In the genomic region with DNA sequence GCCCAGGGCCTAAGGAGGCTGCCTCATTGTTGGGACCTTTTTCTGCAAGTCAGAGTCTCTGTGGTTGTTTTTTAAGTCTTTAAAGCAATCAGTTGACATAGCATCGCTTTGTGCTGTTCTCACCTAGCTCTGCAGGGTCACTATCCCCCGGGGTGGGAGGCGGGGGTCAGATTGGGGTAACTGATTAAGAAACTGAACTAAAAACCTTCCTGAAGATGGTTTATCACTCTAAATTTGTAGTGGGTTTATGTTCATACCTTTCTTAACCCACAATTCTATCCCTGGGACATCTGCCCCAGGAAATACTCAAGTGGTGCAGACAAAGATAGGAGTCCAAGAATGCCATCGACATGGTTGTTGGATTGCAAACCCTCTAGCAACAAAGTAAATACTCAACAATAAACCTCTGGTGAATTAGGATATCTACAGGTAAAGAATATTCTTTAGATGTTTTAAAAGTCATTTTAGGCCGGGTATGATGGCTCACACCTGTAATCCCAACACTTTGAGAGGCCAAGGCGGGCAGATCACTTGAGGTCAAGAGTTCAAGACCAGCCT, we compare ENCODE assay signal across 14 cellular contexts.
"Had no signal": no experiment of that assay in that cellular context is flagged by ENCODE, and none has a peak within 500 bp of the region (broad histone marks: within the 10 kb centered on the region; RNA-seq: fewer than 3 reads in every experiment).

No MANE protein-coding gene starts in this region.

- H3K36me3 ChIP-seq: breast epithelium, neutrophil had no signal

- H3K9me3 ChIP-seq: breast epithelium, neutrophil had no signal

- H3K9me3 Mint-ChIP-seq: activated CD8-positive, alpha-beta T cell treated with anti-CD3 and anti-CD28 coated beads for 36 hours; activated naive CD8-positive, alpha-beta T cell treated with anti-CD3 and anti-CD28 coated beads for 36 hours; activated T-cell treated with anti-CD3 and anti-CD28 coated beads, Interleukin-2, amount 50 U/mL, for 72 hours had no signal

- H3K27ac Mint-ChIP-seq: activated CD8-positive, alpha-beta T cell treated with anti-CD3 and anti-CD28 coated beads for 36 hours; activated naive CD8-positive, alpha-beta T cell treated with anti-CD3 and anti-CD28 coated beads for 36 hours; activated T-cell treated with anti-CD3 and anti-CD28 coated beads, Interleukin-2, amount 50 U/mL, for 72 hours had no signal

- H3K27ac ChIP-seq: breast epithelium, neutrophil, WERI-Rb-1 had no signal

- H3K4me1 Mint-ChIP-seq: activated naive CD8-positive, alpha-beta T cell treated with anti-CD3 and anti-CD28 coated beads for 36 hours had no signal

- H3K4me3 ChIP-seq: breast epithelium had no signal

- H3K27me3 ChIP-seq: breast epithelium, neutrophil had no signal

- H3K27me3 Mint-ChIP-seq: activated CD8-positive, alpha-beta T cell treated with anti-CD3 and anti-CD28 coated beads for 36 hours; activated naive CD8-positive, alpha-beta T cell treated with anti-CD3 and anti-CD28 coated beads for 36 hours had no signal

- H3K4me3 Mint-ChIP-seq: activated CD8-positive, alpha-beta T cell treated with anti-CD3 and anti-CD28 coated beads for 36 hours; activated naive CD8-positive, alpha-beta T cell treated with anti-CD3 and anti-CD28 coated beads for 36 hours; activated T-cell treated with anti-CD3 and anti-CD28 coated beads, Interleukin-2, amount 50 U/mL, for 72 hours had no signal

- ATAC-seq: activated CD8-positive, alpha-beta T cell treated with anti-CD3 and anti-CD28 coated beads for 36 hours; activated T-cell treated with anti-CD3 and anti-CD28 coated beads, Interleukin-2, amount 50 U/mL, for 72 hours; esophagus mucosa; right cardiac atrium; stimulated activated naive CD8-positive, alpha-beta T cell treated with anti-CD3 and anti-CD28 coated beads, Interleukin-15, Interleukin-2, amounts not matched to agents 100 U/mL and 50 U/mL, for 24 hours had no signal

- DNase-seq: activated CD4-positive, alpha-beta T cell treated with anti-CD3 and anti-CD28 coated beads for 4 hours; activated CD8-positive, alpha-beta memory T cell treated with anti-CD3 and anti-CD28 coated beads, Interleukin-2, amount 50 U/mL, for 4 hours; activated CD8-positive, alpha-beta T cell treated with anti-CD3 and anti-CD28 coated beads for 36 hours; activated gamma-delta T cell treated with Interleukin-2 at 50 U/mL for 16 hours; activated naive CD8-positive, alpha-beta T cell treated with anti-CD3 and anti-CD28 coated beads for 36 hours; activated T-cell treated with anti-CD3 and anti-CD28 coated beads, Interleukin-2, amount 50 U/mL, for 72 hours; stimulated activated CD4-positive, alpha-beta T cell treated with anti-CD3 and anti-CD28 coated beads, Interleukin-2, amount 100 ng/mL, for 24 hours; stimulated activated naive CD8-positive, alpha-beta T cell treated with anti-CD3 and anti-CD28 coated beads, Interleukin-15, Interleukin-2, amounts not matched to agents 100 U/mL and 50 U/mL, for 24 hours; T-helper 9 cell; WERI-Rb-1 had no signal

- H3K36me3 Mint-ChIP-seq: activated naive CD8-positive, alpha-beta T cell treated with anti-CD3 and anti-CD28 coated beads for 36 hours had no signal
